ENCODE assay signal across 1 cellular context in the genomic region with DNA sequence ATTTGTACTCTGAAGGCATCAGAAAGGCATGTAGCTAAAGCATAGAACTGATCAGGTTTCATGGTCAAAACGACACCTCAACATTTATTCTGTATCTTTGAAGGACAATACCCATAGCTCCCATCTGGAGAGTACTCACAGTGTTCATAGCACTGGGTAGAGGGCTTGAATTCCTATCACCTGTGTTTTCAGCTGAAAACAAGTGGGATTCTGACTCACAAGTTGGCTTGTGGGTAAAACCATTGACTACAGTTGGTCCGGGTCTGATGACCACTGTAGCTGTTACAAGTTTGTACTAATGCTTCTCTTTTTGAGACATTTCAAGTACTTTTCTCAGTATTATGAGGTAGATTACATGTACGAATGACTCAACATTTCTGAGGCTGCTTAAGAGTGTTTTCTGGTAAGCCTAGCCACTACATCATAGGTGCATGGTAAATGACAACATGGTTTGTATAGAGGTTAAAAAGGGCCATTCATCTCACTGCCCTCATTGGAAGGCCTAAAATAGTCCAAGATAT.
TF ChIP-seq lines count a peak whose summit lies in the region.

No MANE protein-coding gene starts in this region.

TF ChIP-seq in HepG2, 621 proteins besides CTCF, POLR2A, EP300 and RAD21 (continued from another document):
- TF ChIP-seq, protein P1, sequence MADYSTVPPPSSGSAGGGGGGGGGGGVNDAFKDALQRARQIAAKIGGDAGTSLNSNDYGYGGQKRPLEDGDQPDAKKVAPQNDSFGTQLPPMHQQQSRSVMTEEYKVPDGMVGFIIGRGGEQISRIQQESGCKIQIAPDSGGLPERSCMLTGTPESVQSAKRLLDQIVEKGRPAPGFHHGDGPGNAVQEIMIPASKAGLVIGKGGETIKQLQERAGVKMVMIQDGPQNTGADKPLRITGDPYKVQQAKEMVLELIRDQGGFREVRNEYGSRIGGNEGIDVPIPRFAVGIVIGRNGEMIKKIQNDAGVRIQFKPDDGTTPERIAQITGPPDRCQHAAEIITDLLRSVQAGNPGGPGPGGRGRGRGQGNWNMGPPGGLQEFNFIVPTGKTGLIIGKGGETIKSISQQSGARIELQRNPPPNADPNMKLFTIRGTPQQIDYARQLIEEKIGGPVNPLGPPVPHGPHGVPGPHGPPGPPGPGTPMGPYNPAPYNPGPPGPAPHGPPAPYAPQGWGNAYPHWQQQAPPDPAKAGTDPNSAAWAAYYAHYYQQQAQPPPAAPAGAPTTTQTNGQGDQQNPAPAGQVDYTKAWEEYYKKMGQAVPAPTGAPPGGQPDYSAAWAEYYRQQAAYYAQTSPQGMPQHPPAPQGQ (CRISPR knock-in tag; IDR thresholded peaks at IDR 0.05; ENCODE audit: borderline replicate concordance): no peak
- TF ChIP-seq ZNF251 (CRISPR knock-in tag; IDR thresholded peaks at IDR 0.05): no peak
- TF ChIP-seq, protein P2, sequence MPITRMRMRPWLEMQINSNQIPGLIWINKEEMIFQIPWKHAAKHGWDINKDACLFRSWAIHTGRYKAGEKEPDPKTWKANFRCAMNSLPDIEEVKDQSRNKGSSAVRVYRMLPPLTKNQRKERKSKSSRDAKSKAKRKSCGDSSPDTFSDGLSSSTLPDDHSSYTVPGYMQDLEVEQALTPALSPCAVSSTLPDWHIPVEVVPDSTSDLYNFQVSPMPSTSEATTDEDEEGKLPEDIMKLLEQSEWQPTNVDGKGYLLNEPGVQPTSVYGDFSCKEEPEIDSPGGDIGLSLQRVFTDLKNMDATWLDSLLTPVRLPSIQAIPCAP (CRISPR knock-in tag; IDR thresholded peaks at IDR 0.05; ENCODE audit: low read depth): no peak
